In genomic region chr19:28185646-28186045, GRCh38 we compare ENCODE assay signal across 29 cellular contexts.
DNase-seq lines count a peak whose midpoint lies in the region; ATAC-seq, FAIRE-seq and TF ChIP-seq lines count a peak whose summit lies in the region.
"Had no signal": no experiment of that assay in that cellular context is flagged by ENCODE, and none has a peak within 500 bp of the region (broad histone marks: within the 10 kb centered on the region; RNA-seq: fewer than 3 reads in every experiment).

No MANE protein-coding gene starts in this region.

- no peak for TF ChIP-seq EP300 in H1 (IDR thresholded peaks at IDR 0.05; ENCODE audit: borderline replicate concordance in 1 of 2, low read depth in 2 of 2, low read length in 2 of 2)

- peaks cover 4% of the 10 kb centered on the region for H3K4me1 Mint-ChIP-seq in type B pancreatic cell (ENCODE audit: unreplicated experiment)

- 77% methylated on average over 3 of the region's 3 CpGs; no CpG with 5 or more reads in 1 of the 2 experiments for WGBS in H1 (ENCODE audit: extremely low coverage in 1 of 2, insufficient coverage in 1 of 2, insufficient read length in 1 of 2, insufficient replicate concordance in 2 of 2, low coverage in 1 of 2, low lambda C conversion rate in 2 of 2, missing lambda C conversion rate in 1 of 2), 2 experiments
- WGBS in trophoblast cell (ENCODE audit: extremely low coverage, insufficient coverage, insufficient read length) = no CpG with 5 or more reads among the region's 3 CpGs

- no peak for TF ChIP-seq POLR2A in H1 (IDR thresholded peaks at IDR 0.05; ENCODE audit: control extremely low read depth in 1 of 2, low read depth in 2 of 2, low read length in 2 of 2)

- H4K5ac ChIP-seq in H1 (ENCODE audit: insufficient read length, low read depth, low read length) = no peak overlapping the region

- H3K27me3 ChIP-seq in H1 (replicated peaks in 1 of 4; ENCODE audit: control insufficient read depth in 3 of 4, extremely low read depth in 1 of 4, insufficient read depth in 3 of 4, low read length in 3 of 4) (peaks cover 0 to 1% (median 0%) of the 10 kb centered on the region in 4 experiments; a peak in 1 of 7 replicates), trophoblast cell (ENCODE audit: insufficient read depth, low read length) (no peaks in the 10 kb centered on the region), ascending aorta (no peaks in the 10 kb centered on the region)

- no peak overlapping the region for H4K8ac ChIP-seq in H1 (ENCODE audit: extremely low read depth, insufficient read depth, low read length)
- peak overlapping the region; percentile 8 for H4K8ac ChIP-seq in trophoblast cell (ENCODE audit: low read depth, low read length)

- ATAC-seq in HG03159 (IDR thresholded peaks at IDR 0.05; ENCODE audit: unreplicated experiment) = no peak

- intact Hi-C loops in ascending aorta (cut with DNase I) = no loop called here

- peaks cover 0 to 9% (median 1%) of the 10 kb centered on the region in 4 experiments; a peak in 1 of 7 replicates for H3K4me1 ChIP-seq in H1 (replicated peaks in 1 of 4; ENCODE audit: control insufficient read depth in 3 of 4, insufficient read depth in 4 of 4, low read length in 3 of 4)
- peaks cover 3 to 5% of the 10 kb centered on the region in 2 experiments for H3K4me1 ChIP-seq in trophoblast cell (ENCODE audit: control insufficient read depth in 1 of 2, insufficient read depth in 2 of 2, low read length in 2 of 2)
- H3K4me1 ChIP-seq in ascending aorta = no peaks in the 10 kb centered on the region
- H3K4me1 ChIP-seq: Caco-2 had no signal

- H2BK120ac ChIP-seq in H1 (replicated peaks; ENCODE audit: low read depth, low read length) (no peak overlapping the region), trophoblast cell (ENCODE audit: insufficient read depth, low read length, poor library complexity) (peak overlapping the region; percentile 4)

- H3K14ac ChIP-seq in H1 (ENCODE audit: insufficient read length) = no peak overlapping the region
- no peak overlapping the region for H3K14ac ChIP-seq in trophoblast cell (ENCODE audit: low read length)

- H3K9me3 ChIP-seq in H1 (ENCODE audit: insufficient read depth in 2 of 2, low read depth in 1 of 2, low read length in 1 of 2) (0 out of 4 replicates have a peak, but pooled peaks cover 0 to 4% of the 10 kb centered on the region in 2 experiments), trophoblast cell (ENCODE audit: insufficient read depth, low read depth, low read length) (no peaks in the 10 kb centered on the region), ascending aorta (no peaks in the 10 kb centered on the region)
- H3K9me3 ChIP-seq: Caco-2 had no signal

- H2BK5ac ChIP-seq in H1 (ENCODE audit: low read depth, low read length) = no peak overlapping the region
- no peak overlapping the region for H2BK5ac ChIP-seq in trophoblast cell (ENCODE audit: low read depth, low read length, poor library complexity)

- H2AFZ ChIP-seq in H1 (ENCODE audit: low read length) = peak overlapping the region; percentile 81; the same call in 1 of the 2 replicates
- no peak overlapping the region for H2AFZ ChIP-seq in trophoblast cell (ENCODE audit: insufficient read depth, low read length, poor library complexity)
- H2AFZ ChIP-seq: PC-9 had no signal

- H2BK15ac ChIP-seq in H1 (ENCODE audit: low read length) = no peak overlapping the region

- H3K9ac ChIP-seq in H1 (replicated peaks in 1 of 4; ENCODE audit: extremely low read depth in 1 of 4, low read depth in 3 of 4, low read length in 3 of 4) (no peak overlapping the region), trophoblast cell (ENCODE audit: low read length) (no peak overlapping the region)

- no peaks in the 10 kb centered on the region for H3K23me2 ChIP-seq in H1 (ENCODE audit: low read depth, low read length)

- no peaks in the 10 kb centered on the region for H3K79me2 ChIP-seq in H1 (ENCODE audit: control insufficient read depth in 1 of 2, insufficient read depth in 2 of 2, low read length in 2 of 2)
- H3K79me2 ChIP-seq in trophoblast cell (ENCODE audit: control insufficient read depth, insufficient read depth, low read length, poor library complexity) = no peaks in the 10 kb centered on the region

- TF ChIP-seq RAD21 in H1 (IDR thresholded peaks at IDR 0.05 in 1 of 2, conservative IDR thresholded peaks at IDR 0.05 in 1 of 2; ENCODE audit: low read depth in 2 of 2, low read length in 2 of 2) = no peak

- H3K4ac ChIP-seq in H1 (replicated peaks; ENCODE audit: insufficient read length, low read depth, low read length) (no peak overlapping the region), trophoblast cell (ENCODE audit: low read depth, low read length) (no peak overlapping the region)

- CTCF ChIA-PET in H1 (lab: Charles Lee; ENCODE audit: partially characterized antibody) = interaction anchor here (0.9 to 2.0 kb wide), 7 partner anchors 13 to 200 kb away, joined by 3 to 4 read pairs (median 3); no protein-coding TSS in a partner anchor

- H3K4me3 ChIP-seq in H1 (ENCODE audit: extremely low read depth in 1 of 4, insufficient read depth in 2 of 4, low read depth in 3 of 4, low read length in 4 of 4) = no peak overlapping the region
- H3K4me3 ChIP-seq in trophoblast cell (ENCODE audit: low read depth, low read length) = no peak overlapping the region
- H3K4me3 ChIP-seq in ascending aorta = no peak overlapping the region
- H3K4me3 ChIP-seq: PC-9, SK-N-MC had no signal

- FAIRE-seq in H1 (lab: Jason Lieb, UNC) = peak; percentile 32
- FAIRE-seq: A204.1, G401.6, GM12892, GM18507 had no signal

- no peak overlapping the region for H3K4me3 Mint-ChIP-seq in type B pancreatic cell
- H3K4me3 Mint-ChIP-seq: CD4-positive, alpha-beta T cell had no signal

- H3K36me3 Mint-ChIP-seq in type B pancreatic cell = no peaks in the 10 kb centered on the region

- H3K27ac ChIP-seq in H1 (ENCODE audit: low read depth, low read length) = no peak overlapping the region
- H3K27ac ChIP-seq in trophoblast cell (ENCODE audit: low read depth, low read length) = no peak overlapping the region
- no peak overlapping the region for H3K27ac ChIP-seq in ascending aorta
- H3K27ac ChIP-seq: HL-60, PC-9, SK-N-MC had no signal

- no peaks in the 10 kb centered on the region for H3K9me3 Mint-ChIP-seq in type B pancreatic cell

- H3K23ac ChIP-seq in H1 (ENCODE audit: insufficient read length) = no peak overlapping the region
- no peak overlapping the region for H3K23ac ChIP-seq in trophoblast cell (ENCODE audit: low read length)

- TF ChIP-seq CTCF in H1 (IDR thresholded peaks at IDR 0.05; ENCODE audit: control extremely low read depth in 1 of 3, insufficient read depth in 1 of 3, low read depth in 1 of 3, low read length in 3 of 3) (no peak), ascending aorta (IDR thresholded peaks at IDR 0.05) (no peak), type B pancreatic cell (conservative IDR thresholded peaks at IDR 0.05) (no peak)

- H4K91ac ChIP-seq in H1 (replicated peaks; ENCODE audit: insufficient read length, low read length) (no peak overlapping the region), trophoblast cell (ENCODE audit: low read depth, low read length) (no peak overlapping the region)

- no peaks in the 10 kb centered on the region for H4K20me1 ChIP-seq in H1 (replicated peaks in 1 of 2; ENCODE audit: control insufficient read depth in 1 of 2, insufficient read depth in 2 of 2, low read length in 2 of 2)

- H4K12ac ChIP-seq in trophoblast cell (ENCODE audit: low read depth, low read length) = no peak overlapping the region

- peaks cover 11% of the 10 kb centered on the region for H3K27me3 Mint-ChIP-seq in type B pancreatic cell
- H3K27me3 Mint-ChIP-seq: CD4-positive, alpha-beta T cell had no signal

- H2AK5ac ChIP-seq in H1 (ENCODE audit: low read depth, low read length) (no peak overlapping the region), trophoblast cell (ENCODE audit: low read length) (no peak overlapping the region)

- H3K4me2 ChIP-seq in H1 (ENCODE audit: insufficient read depth in 1 of 2, low read depth in 2 of 2, low read length in 2 of 2) = no peak overlapping the region
- H3K4me2 ChIP-seq in trophoblast cell (ENCODE audit: low read length) = no peak overlapping the region
- H3K4me2 ChIP-seq: PC-9 had no signal

- H3K79me1 ChIP-seq in H1 (ENCODE audit: low read depth, low read length) = no peaks in the 10 kb centered on the region
- no peaks in the 10 kb centered on the region for H3K79me1 ChIP-seq in trophoblast cell (ENCODE audit: low read length)

- H3K18ac ChIP-seq in H1 (ENCODE audit: extremely low read depth, low read length) = peak overlapping the region; percentile 24; the same call in 1 of the 2 replicates
- no peak overlapping the region for H3K18ac ChIP-seq in trophoblast cell (ENCODE audit: low read length)

- DNase-seq in Daoy (ENCODE audit: low read depth) (peak; percentile 19), H1 (ENCODE audit: low read depth in 1 of 2, low spot score in 2 of 2) (no peak), islet precursor cell (peak; percentile 70), trophoblast cell (no peak), ascending aorta (ENCODE audit: low spot score in 2 of 2) (no peak), HK-2 (ENCODE audit: unreplicated experiment) (no peak), type B pancreatic cell (ENCODE audit: extremely low spot score, unreplicated experiment) (no peak)
- DNase-seq: Caco-2; CD4-positive, alpha-beta T cell; DMS 273 treated with DMSO at 0.1 percent for 48 hours; DMS79 treated with DMSO at 0.1 percent for 48 hours; KBM-7; MM.1S; NCI-H1048; NCI-H1417 treated with DMSO at 0.1 percent for 48 hours; NCI-H187; NCI-H2107; NCI-H446 treated with DMSO at 0.1 percent for 48 hours; NCI-H526 treated with DMSO at 0.1 percent for 48 hours; PC-9; RPMI8226; SHP77 treated with DMSO at 0.1 percent for 48 hours had no signal

- H3K36me3 ChIP-seq in H1 (ENCODE audit: control insufficient read depth in 2 of 4, insufficient read depth in 4 of 4, low read length in 3 of 4) (no peaks in the 10 kb centered on the region), trophoblast cell (ENCODE audit: control insufficient read depth in 1 of 2, insufficient read depth in 2 of 2, low read length in 2 of 2) (no peaks in the 10 kb centered on the region), ascending aorta (no peaks in the 10 kb centered on the region)

- H3K27ac Mint-ChIP-seq in type B pancreatic cell = no peak overlapping the region
- H3K27ac Mint-ChIP-seq: CD4-positive, alpha-beta T cell had no signal

- no peak overlapping the region for H3K56ac ChIP-seq in H1 (replicated peaks; ENCODE audit: insufficient read length, low read depth, low read length)

- POLR2A ChIA-PET in H1 (lab: Charles Lee; ENCODE audit: partially characterized antibody) = interaction anchor here (0.6 kb wide), 1 partner anchor 20 kb away, joined by 3 read pairs; no protein-coding TSS in a partner anchor

- H2BK12ac ChIP-seq in H1 (ENCODE audit: low read depth, low read length) (no peak overlapping the region), trophoblast cell (ENCODE audit: low read length) (no peak overlapping the region)

- no peak overlapping the region for H2BK20ac ChIP-seq in H1 (ENCODE audit: low read length)

TF ChIP-seq in H1, 55 proteins besides CTCF, POLR2A, EP300 and RAD21 (continues in another document):
- TF ChIP-seq HDAC2 (IDR thresholded peaks at IDR 0.05; ENCODE audit: borderline replicate concordance in 1 of 2, low read depth in 2 of 2, low read length in 2 of 2) (no peak), ASH2L (IDR thresholded peaks at IDR 0.05; ENCODE audit: low read length) (no peak), YY1 (IDR thresholded peaks at IDR 0.05; ENCODE audit: low read depth, low read length) (no peak), EGR1 (IDR thresholded peaks at IDR 0.05; ENCODE audit: borderline replicate concordance, low read depth, low read length) (no peak), MAFK (IDR thresholded peaks at IDR 0.05; ENCODE audit: low read depth, low read length) (no peak)

Comparison
In these comparisons a context has a peak if more than half of its experiments do, and no peak if none do; other contexts are left out.
1. DNase-seq: peak in Daoy (single experiment) and islet precursor cell (single experiment); none in H1 (0 of 2), trophoblast cell (0 of 2), ascending aorta (0 of 2), HK-2 (single experiment) and type B pancreatic cell (single experiment).